25 cellular contexts compared by ENCODE assay signal in the genomic region with DNA sequence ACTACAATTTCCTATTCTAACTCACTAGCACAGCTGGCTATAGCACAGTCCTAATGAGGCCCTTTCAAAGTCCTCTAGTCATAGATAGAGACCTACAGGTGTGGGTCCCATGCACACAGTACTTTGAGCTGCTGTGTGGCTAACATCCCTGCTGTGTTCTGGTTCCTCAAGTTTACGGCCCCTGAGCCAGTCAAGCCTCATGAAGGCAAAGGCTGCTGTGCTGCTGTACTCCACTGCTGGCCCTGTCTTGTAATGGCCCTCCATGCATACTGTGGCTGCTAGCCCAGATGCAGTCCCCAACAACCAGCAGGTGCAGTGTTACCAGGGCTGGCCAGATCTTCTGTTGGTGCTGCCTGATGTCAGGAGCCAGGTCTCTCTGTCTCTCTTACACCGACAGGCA. TPM values are rescaled to one million over a fixed set of nuclear protein-coding genes. Genes with fewer than 3 reads are reported as not detected.
DNase-seq lines count a peak whose midpoint lies in the region; ATAC-seq, FAIRE-seq and TF ChIP-seq lines count a peak whose summit lies in the region.
"Had no signal": no experiment of that assay in that cellular context is flagged by ENCODE, and none has a peak within 500 bp of the region (broad histone marks: within the 10 kb centered on the region; RNA-seq: fewer than 3 reads in every experiment).

No MANE protein-coding gene starts in this region.

- POLR2A ChIA-PET in H1 (lab: Charles Lee; ENCODE audit: partially characterized antibody): no interaction called here

- no peaks in the 10 kb centered on the region for H3K9me3 Mint-ChIP-seq in natural killer cell treated with Interleukin-12 subunit alpha and Interleukin-12 subunit beta and Interleukin-15 and Interleukin-18, amount 100 ng/mL, for 72 hours
- no peaks in the 10 kb centered on the region for H3K9me3 Mint-ChIP-seq in natural killer cell
- H3K9me3 Mint-ChIP-seq: HFFc6 had no signal

- TF ChIP-seq POLR2A in H1 (IDR thresholded peaks at IDR 0.05; ENCODE audit: control extremely low read depth in 1 of 2, low read depth in 2 of 2, low read length in 2 of 2) (no peak), suprapubic skin (IDR thresholded peaks at IDR 0.05) (no peak)

- H3K4ac ChIP-seq in H1 (replicated peaks; ENCODE audit: insufficient read length, low read depth, low read length): no peak overlapping the region

- intact Hi-C loops in natural killer cell (cut with micrococcal nuclease) (no loop called here), left colon (cut with DNase I, micrococcal nuclease) (no loop called here), upper lobe of right lung (cut with DNase I) (no loop called here)

- peak; percentile 43 to 63 for ATAC-seq in natural killer cell treated with Interleukin-12 subunit alpha and Interleukin-12 subunit beta and Interleukin-15 and Interleukin-18, amount 100 ng/mL, for 72 hours
- ATAC-seq in natural killer cell: no peak
- peak; percentile 54 for ATAC-seq in left colon
- peak; percentile 22 for ATAC-seq in upper lobe of right lung
- ATAC-seq: A549, K562 had no signal

- no peak overlapping the region for H2BK12ac ChIP-seq in H1 (ENCODE audit: low read depth, low read length)

- no peak for FAIRE-seq in H1 (lab: Jason Lieb, UNC)
- FAIRE-seq: A549, K562, RCC 7860 had no signal

- H2BK120ac ChIP-seq in H1 (replicated peaks; ENCODE audit: low read depth, low read length): no peak overlapping the region

- peaks cover 15 to 23% of the 10 kb centered on the region in 2 donors for H3K27me3 Mint-ChIP-seq in natural killer cell treated with Interleukin-12 subunit alpha and Interleukin-12 subunit beta and Interleukin-15 and Interleukin-18, amount 100 ng/mL, for 72 hours
- peaks cover 10 to 12% of the 10 kb centered on the region in 2 donors for H3K27me3 Mint-ChIP-seq in natural killer cell (ENCODE audit: low read depth in 2 of 2)
- H3K27me3 Mint-ChIP-seq: CD4-positive, CD25-positive, alpha-beta regulatory T cell had no signal

- H3K36me3 ChIP-seq in H1 (ENCODE audit: control insufficient read depth in 2 of 4, insufficient read depth in 4 of 4, low read length in 3 of 4): no peaks in the 10 kb centered on the region
- H3K36me3 ChIP-seq in upper lobe of right lung: no peaks in the 10 kb centered on the region
- no peaks in the 10 kb centered on the region for H3K36me3 ChIP-seq in suprapubic skin
- H3K36me3 ChIP-seq: BE2C, MG63 had no signal

- no peak for DNase-seq in natural killer cell treated with Interleukin-12 subunit alpha and Interleukin-12 subunit beta and Interleukin-15 and Interleukin-18, amount 100 ng/mL, for 72 hours (ENCODE audit: low spot score)
- no peak for DNase-seq in natural killer cell
- no peak for DNase-seq in H1 (ENCODE audit: low read depth in 1 of 2, low spot score in 2 of 2)
- DNase-seq in left colon: no peak
- no peak for DNase-seq in upper lobe of right lung
- DNase-seq in foreskin melanocyte: no peak
- no peak for DNase-seq in suprapubic skin (ENCODE audit: low spot score in 2 of 2)
- no peak for DNase-seq in glomerular visceral epithelial cell (ENCODE audit: extremely low spot score)
- DNase-seq: BE2C; CD4-positive, CD25-positive, alpha-beta regulatory T cell; COR-L47; DMS79; H7; HFFc6; MG63; NCI-H1436; NCI-H187 treated with DMSO at 0.1 percent for 48 hours; NCI-H2107; NCI-H2227 treated with DMSO at 0.1 percent for 48 hours; NCI-H510A; Right ventricle myocardium superior had no signal

- H3K36me3 Mint-ChIP-seq in natural killer cell treated with Interleukin-12 subunit alpha and Interleukin-12 subunit beta and Interleukin-15 and Interleukin-18, amount 100 ng/mL, for 72 hours: no peaks in the 10 kb centered on the region
- H3K36me3 Mint-ChIP-seq in natural killer cell: no peaks in the 10 kb centered on the region
- H3K36me3 Mint-ChIP-seq: CD4-positive, CD25-positive, alpha-beta regulatory T cell had no signal

- H4K20me1 ChIP-seq in H1 (replicated peaks in 1 of 2; ENCODE audit: control insufficient read depth in 1 of 2, insufficient read depth in 2 of 2, low read length in 2 of 2): no peaks in the 10 kb centered on the region

- H3K27me3 ChIP-seq in H1 (replicated peaks in 1 of 4; ENCODE audit: control insufficient read depth in 3 of 4, extremely low read depth in 1 of 4, insufficient read depth in 3 of 4, low read length in 3 of 4): peaks cover 0 to 2% (median 0%) of the 10 kb centered on the region in 4 experiments; a peak in 2 of 7 replicates
- no peaks in the 10 kb centered on the region for H3K27me3 ChIP-seq in upper lobe of right lung
- H3K27me3 ChIP-seq in suprapubic skin: no peaks in the 10 kb centered on the region
- H3K27me3 ChIP-seq: BE2C, MG63 had no signal

- no peak overlapping the region for H3K4me3 Mint-ChIP-seq in natural killer cell treated with Interleukin-12 subunit alpha and Interleukin-12 subunit beta and Interleukin-15 and Interleukin-18, amount 100 ng/mL, for 72 hours
- H3K4me3 Mint-ChIP-seq in natural killer cell: no peak overlapping the region
- H3K4me3 Mint-ChIP-seq: CD4-positive, CD25-positive, alpha-beta regulatory T cell; HFFc6 had no signal

- H3K23me2 ChIP-seq in H1 (ENCODE audit: low read depth, low read length): no peaks in the 10 kb centered on the region

- H3K4me3 ChIP-seq in H1 (ENCODE audit: extremely low read depth in 1 of 4, insufficient read depth in 2 of 4, low read depth in 3 of 4, low read length in 4 of 4) (no peak overlapping the region), upper lobe of right lung (no peak overlapping the region), suprapubic skin (no peak overlapping the region)
- H3K4me3 ChIP-seq: A549, K562, MG63 had no signal

- no peak overlapping the region for H3K18ac ChIP-seq in H1 (ENCODE audit: extremely low read depth, low read length)

- H3K27ac Mint-ChIP-seq in natural killer cell treated with Interleukin-12 subunit alpha and Interleukin-12 subunit beta and Interleukin-15 and Interleukin-18, amount 100 ng/mL, for 72 hours: no peak overlapping the region
- no peak overlapping the region for H3K27ac Mint-ChIP-seq in natural killer cell
- H3K27ac Mint-ChIP-seq: CD4-positive, CD25-positive, alpha-beta regulatory T cell; HFFc6 had no signal

- H3K4me1 ChIP-seq in H1 (replicated peaks in 1 of 4; ENCODE audit: control insufficient read depth in 3 of 4, insufficient read depth in 4 of 4, low read length in 3 of 4) (no peaks in the 10 kb centered on the region), upper lobe of right lung (no peaks in the 10 kb centered on the region), suprapubic skin (no peaks in the 10 kb centered on the region)
- H3K4me1 ChIP-seq: A549, BE2C had no signal

- H2BK15ac ChIP-seq in H1 (ENCODE audit: low read length): no peak overlapping the region

- no peak overlapping the region for H3K23ac ChIP-seq in H1 (ENCODE audit: insufficient read length)

- H3K27ac ChIP-seq in H1 (ENCODE audit: low read depth, low read length) (no peak overlapping the region), upper lobe of right lung (no peak overlapping the region), suprapubic skin (no peak overlapping the region)
- H3K27ac ChIP-seq: A549 had no signal

- TF ChIP-seq RAD21 in H1 (IDR thresholded peaks at IDR 0.05 in 1 of 2, conservative IDR thresholded peaks at IDR 0.05 in 1 of 2; ENCODE audit: low read depth in 2 of 2, low read length in 2 of 2): no peak

- H2AK5ac ChIP-seq in H1 (ENCODE audit: low read depth, low read length): no peak overlapping the region

- H3K79me1 ChIP-seq in H1 (ENCODE audit: low read depth, low read length): no peaks in the 10 kb centered on the region

- H3K4me1 Mint-ChIP-seq in natural killer cell treated with Interleukin-12 subunit alpha and Interleukin-12 subunit beta and Interleukin-15 and Interleukin-18, amount 100 ng/mL, for 72 hours (ENCODE audit: low read depth in 2 of 2): no peaks in the 10 kb centered on the region
- no peaks in the 10 kb centered on the region for H3K4me1 Mint-ChIP-seq in natural killer cell
- H3K4me1 Mint-ChIP-seq: CD4-positive, CD25-positive, alpha-beta regulatory T cell had no signal

- TF ChIP-seq EP300 in H1 (IDR thresholded peaks at IDR 0.05; ENCODE audit: borderline replicate concordance in 1 of 2, low read depth in 2 of 2, low read length in 2 of 2): no peak
- no peak for TF ChIP-seq EP300 in suprapubic skin (IDR thresholded peaks at IDR 0.05)

- no peak overlapping the region for H3K56ac ChIP-seq in H1 (replicated peaks; ENCODE audit: insufficient read length, low read depth, low read length)

- TF ChIP-seq CTCF in natural killer cell (IDR thresholded peaks at IDR 0.05) (no peak), H1 (IDR thresholded peaks at IDR 0.05; ENCODE audit: control extremely low read depth in 1 of 3, insufficient read depth in 1 of 3, low read depth in 1 of 3, low read length in 3 of 3) (no peak), upper lobe of right lung (IDR thresholded peaks at IDR 0.05) (no peak), suprapubic skin (IDR thresholded peaks at IDR 0.05) (no peak)

- H4K8ac ChIP-seq in H1 (ENCODE audit: extremely low read depth, insufficient read depth, low read length): no peak overlapping the region

- no peak overlapping the region for H2BK20ac ChIP-seq in H1 (ENCODE audit: low read length)

- H2AFZ ChIP-seq in H1 (ENCODE audit: low read length): no peak overlapping the region

- H3K14ac ChIP-seq in H1 (ENCODE audit: insufficient read length): no peak overlapping the region

- H3K4me2 ChIP-seq in H1 (ENCODE audit: insufficient read depth in 1 of 2, low read depth in 2 of 2, low read length in 2 of 2): no peak overlapping the region
- H3K4me2 ChIP-seq: A549 had no signal

- H3K79me2 ChIP-seq in H1 (ENCODE audit: control insufficient read depth in 1 of 2, insufficient read depth in 2 of 2, low read length in 2 of 2): no peaks in the 10 kb centered on the region

- CTCF ChIA-PET in H1 (lab: Charles Lee; ENCODE audit: partially characterized antibody): interaction anchor here (0.9 to 1.6 kb wide), 4 partner anchors 10 to 68 kb away, joined by 3 to 4 read pairs (median 3); no protein-coding TSS in a partner anchor

- H3K9me3 ChIP-seq in H1 (ENCODE audit: insufficient read depth in 2 of 2, low read depth in 1 of 2, low read length in 1 of 2): no peaks in the 10 kb centered on the region
- H3K9me3 ChIP-seq in upper lobe of right lung: no peaks in the 10 kb centered on the region
- no peaks in the 10 kb centered on the region for H3K9me3 ChIP-seq in suprapubic skin
- H3K9me3 ChIP-seq: A549, BE2C, MG63 had no signal

- no peak overlapping the region for H2BK5ac ChIP-seq in H1 (ENCODE audit: low read depth, low read length)

- 93% methylated on average over 2 of the region's 2 CpGs; no CpG with 5 or more reads in 1 of the 2 experiments for WGBS in H1 (ENCODE audit: extremely low coverage in 1 of 2, insufficient coverage in 1 of 2, insufficient read length in 1 of 2, insufficient replicate concordance in 2 of 2, low coverage in 1 of 2, low lambda C conversion rate in 2 of 2, missing lambda C conversion rate in 1 of 2), 2 experiments
- WGBS in suprapubic skin: 80% methylated on average over 2 of the region's 2 CpGs

- H4K5ac ChIP-seq in H1 (ENCODE audit: insufficient read length, low read depth, low read length): no peak overlapping the region

- H3K9ac ChIP-seq in H1 (replicated peaks in 1 of 4; ENCODE audit: extremely low read depth in 1 of 4, low read depth in 3 of 4, low read length in 3 of 4): no peak overlapping the region

- no peak overlapping the region for H4K91ac ChIP-seq in H1 (replicated peaks; ENCODE audit: insufficient read length, low read length)

RNA-seq across cellular contexts. Expression of a gene that starts 23.4 kb away (rescaled TPM):
- under 1 TPM; 0.05 to 0.28 TPM for total RNA-seq in natural killer cell treated with Interleukin-12 subunit alpha and Interleukin-12 subunit beta and Interleukin-15 and Interleukin-18, amount 100 ng/mL, for 72 hours
- under 1 TPM in 1 of 3 donors, not detected in 2; 0.07 TPM for total RNA-seq in natural killer cell
- total RNA-seq in H1 (2021; fragmentation: NEBNext Ultra II Directional; extraction: Animal tissue kit (Norgen Biotek cat#: 25700)): 0.61 and 0.63 TPM in 2 replicates
- polyA plus RNA-seq in H1 (2011; rRNA removed): 0.09 and 0.16 TPM in 2 replicates
- polyA plus RNA-seq in H1 (2011; cell fraction: cytosol; rRNA removed): 0.12 TPM
- 0.13 TPM for polyA plus RNA-seq in H1 (2011; cell fraction: nucleus; rRNA removed)
- polyA plus RNA-seq in H1 (2012, experiment 1 of 2): 0.10 to 1.1 TPM (median 0.27 TPM) in 4 replicates
- not detected for polyA plus RNA-seq in H1 (2012, experiment 2 of 2)
- 0.22 TPM for polyA plus RNA-seq in H1 (2013, experiment 1 of 2)
- 0.24 TPM for polyA plus RNA-seq in H1 (2013, experiment 2 of 2)
- polyA minus RNA-seq in H1 (2011; rRNA and poly(A)+ RNA removed): 0.63 and 1.1 TPM in 2 replicates
- not detected for polyA minus RNA-seq in H1 (2011; cell fraction: cytosol; rRNA and poly(A)+ RNA removed)
- 1.3 TPM for polyA minus RNA-seq in H1 (2011; cell fraction: nucleus; rRNA and poly(A)+ RNA removed)
- total RNA-seq in left colon: 1 to 10 TPM; 1.6 to 2.0 TPM
- 7.5 TPM for total RNA-seq in upper lobe of right lung
- 1 to 10 TPM in 3 of 4 donors, under 1 TPM in 1; 0.91 to 2.5 (median 1.7) TPM for total RNA-seq in suprapubic skin
- total RNA-seq: K562, SK-MEL-5 had no signal

Comparison
In these comparisons a context has a peak if more than half of its experiments do, and no peak if none do; other contexts are left out.
1. ATAC-seq: peak in natural killer cell treated with Interleukin-12 subunit alpha and Interleukin-12 subunit beta and Interleukin-15 and Interleukin-18, amount 100 ng/mL, for 72 hours (2 of 2), left colon (single experiment) and upper lobe of right lung (single experiment); none in natural killer cell (0 of 3).